In the genomic region with DNA sequence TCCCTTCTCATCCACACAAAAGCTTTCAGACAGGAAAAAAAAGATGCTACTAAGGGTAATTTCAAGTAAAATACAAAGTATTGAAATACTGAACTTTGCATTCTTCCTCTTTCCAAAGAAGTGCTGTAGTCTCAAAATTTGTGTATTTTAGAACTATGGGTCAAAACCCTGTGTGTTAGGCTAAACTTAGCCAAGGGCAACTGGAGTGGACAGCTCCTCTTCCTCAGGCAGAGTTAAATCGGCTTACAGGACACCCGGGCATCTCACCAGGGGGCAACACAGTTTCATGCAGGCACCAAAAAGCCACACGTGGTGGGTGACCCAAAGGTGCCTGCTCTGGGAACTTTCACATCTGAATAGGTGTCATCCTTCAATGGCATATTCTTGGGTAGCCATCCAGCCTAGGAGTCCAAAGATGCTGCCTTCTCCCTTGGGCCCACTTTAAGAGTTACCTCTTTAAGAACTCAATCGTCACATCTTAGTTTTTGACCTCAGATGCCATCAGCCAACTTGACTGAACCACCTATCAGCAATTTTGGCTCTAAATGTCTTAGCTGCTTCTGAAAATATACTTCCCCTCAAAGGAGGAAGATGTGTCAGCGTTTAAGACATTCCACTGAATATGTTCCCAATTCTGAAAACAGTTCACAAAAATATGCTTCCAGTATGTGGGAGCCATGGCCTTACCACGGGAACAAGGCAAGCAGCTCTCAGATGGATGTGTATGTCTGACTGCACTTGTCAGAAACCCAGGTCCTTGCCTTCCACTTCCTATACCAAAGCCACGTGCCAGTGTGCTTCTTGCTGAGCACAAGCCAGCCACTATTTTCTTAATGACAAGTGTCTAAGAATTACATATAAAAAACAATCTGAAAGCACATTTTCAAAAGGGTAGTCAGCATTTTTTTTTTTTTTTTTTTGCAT, we compare ENCODE assay signal across 15 cellular contexts. TPM values are rescaled to one million over a fixed set of nuclear protein-coding genes. Genes with fewer than 3 reads are reported as not detected.
"Had no signal": no experiment of that assay in that cellular context is flagged by ENCODE, and none has a peak within 500 bp of the region (broad histone marks: within the 10 kb centered on the region; RNA-seq: fewer than 3 reads in every experiment).

No MANE protein-coding gene starts in this region.

- ATAC-seq: stimulated activated memory B cell treated with anti-CD40 and anti-IgM and Interleukin-4, amounts not matched to agents 10 μg/mL and 1 μg/mL and 100 μg/mL, for 72 hours had no signal

- H3K27me3 ChIP-seq: transverse colon had no signal

- H3K4me3 ChIP-seq: lung, prostate gland, transverse colon had no signal

- H3K9me3 ChIP-seq: prostate gland, transverse colon had no signal

- H3K4me1 ChIP-seq: prostate gland had no signal

- H3K27ac ChIP-seq: prostate gland had no signal

- H3K36me3 ChIP-seq: prostate gland, transverse colon had no signal

- DNase-seq: activated CD4-positive, CD25-positive, alpha-beta regulatory T cell treated with anti-CD3 and anti-CD28 coated beads, Interleukin-2, amount 50 U/mL, for 72 hours; activated naive CD4-positive, alpha-beta T cell treated with anti-CD3 and anti-CD28 coated beads, Interleukin-2, amount 50 U/mL, for 16 hours; erythroblast; hippocampal formation; midbrain; stimulated activated CD4-positive, alpha-beta T cell treated with anti-CD3 and anti-CD28 coated beads, Interleukin-2, amount 100 ng/mL, for 48 hours; T-helper 1 cell; transverse colon had no signal

RNA-seq across cellular contexts. Expression of gene MUC13, which starts 32.3 kb away (rescaled TPM):
- total RNA-seq: kidney epithelial cell, myocyte, omental fat pad had no signal
- polyA plus RNA-seq: neural cell had no signal
